21 cellular contexts compared by ENCODE assay signal in genomic region chr6:43680583-43681120, GRCh38. TPM values are rescaled to one million over a fixed set of nuclear protein-coding genes. Genes with fewer than 3 reads are reported as not detected.
DNase-seq lines count a peak whose midpoint lies in the region; ATAC-seq and TF ChIP-seq lines count a peak whose summit lies in the region.
"Had no signal": no experiment of that assay in that cellular context is flagged by ENCODE, and none has a peak within 500 bp of the region (broad histone marks: within the 10 kb centered on the region; RNA-seq: fewer than 3 reads in every experiment).

No MANE protein-coding gene starts in this region.

- H3K4me3 Mint-ChIP-seq in nephron: no peak overlapping the region
- H3K4me3 Mint-ChIP-seq in activated naive CD4-positive, alpha-beta T cell treated with anti-CD3 and anti-CD28 coated beads, Interleukin-2, amount 10 ng/mL, durations not matched to agents 7 days and 5 days: no peak overlapping the region
- H3K4me3 Mint-ChIP-seq in activated naive CD8-positive, alpha-beta T cell treated with anti-CD3 and anti-CD28 coated beads for 36 hours: no peak overlapping the region
- H3K4me3 Mint-ChIP-seq: CD4-positive, alpha-beta memory T cell had no signal

- peak overlapping the region; percentile 64 to 80 (median 75) for H3K27ac Mint-ChIP-seq in nephron
- H3K27ac Mint-ChIP-seq in activated naive CD4-positive, alpha-beta T cell treated with anti-CD3 and anti-CD28 coated beads, Interleukin-2, amount 10 ng/mL, durations not matched to agents 7 days and 5 days: no peak overlapping the region
- no peak overlapping the region for H3K27ac Mint-ChIP-seq in activated naive CD8-positive, alpha-beta T cell treated with anti-CD3 and anti-CD28 coated beads for 36 hours

- peaks cover 50% of the 10 kb centered on the region for H3K4me1 Mint-ChIP-seq in nephron
- peaks cover 25% of the 10 kb centered on the region for H3K4me1 Mint-ChIP-seq in activated naive CD4-positive, alpha-beta T cell treated with anti-CD3 and anti-CD28 coated beads, Interleukin-2, amount 10 ng/mL, durations not matched to agents 7 days and 5 days
- peaks cover 23% of the 10 kb centered on the region for H3K4me1 Mint-ChIP-seq in activated naive CD8-positive, alpha-beta T cell treated with anti-CD3 and anti-CD28 coated beads for 36 hours

- CTCF ChIA-PET in activated naive CD4-positive, alpha-beta T cell treated with anti-CD3 and anti-CD28 coated beads, Interleukin-2, amount 10 ng/mL, durations not matched to agents 7 days and 5 days (lab: Charles Lee): interaction anchor here (0.8 to 1.2 kb wide), 4 partner anchors 11 to 34 kb away, joined by 3 to 7 read pairs (median 4); no protein-coding TSS in a partner anchor

- no peak overlapping the region for H3K4me3 ChIP-seq in right atrium auricular region
- H3K4me3 ChIP-seq in right cardiac atrium (ENCODE audit: low read length): no peak overlapping the region
- no peak overlapping the region for H3K4me3 ChIP-seq in transverse colon
- H3K4me3 ChIP-seq: BLaER1 treated with 17β-estradiol and CSF1 and Interleukin-3, amounts not matched to agents 10 nM and 100 nM; SJCRH30 had no signal

- no peaks in the 10 kb centered on the region for H3K27me3 Mint-ChIP-seq in nephron (ENCODE audit: low read depth)
- H3K27me3 Mint-ChIP-seq in activated naive CD4-positive, alpha-beta T cell treated with anti-CD3 and anti-CD28 coated beads, Interleukin-2, amount 10 ng/mL, durations not matched to agents 7 days and 5 days: no peaks in the 10 kb centered on the region
- H3K27me3 Mint-ChIP-seq in activated naive CD8-positive, alpha-beta T cell treated with anti-CD3 and anti-CD28 coated beads for 36 hours: no peaks in the 10 kb centered on the region
- H3K27me3 Mint-ChIP-seq: CD4-positive, alpha-beta memory T cell had no signal

- TF ChIP-seq EP300 in transverse colon (IDR thresholded peaks at IDR 0.05; ENCODE audit: low read depth): no peak

- 54% methylated on average over 8 of the region's 8 CpGs for WGBS in right cardiac atrium
- 38 to 64% methylated on average over 4 to 8 of the region's 8 CpGs for WGBS in transverse colon (ENCODE audit: low coverage in 1 of 2), 2 donors

- in situ Hi-C loops in transverse colon (cut with MboI; ENCODE audit: low pct_ligation_motif_present in 1 of 4, low pct_unique_long_range_greater_than_20kb in 1 of 4, low sequenced_read_pairs in 3 of 4): no loop called here

- H3K36me3 Mint-ChIP-seq in nephron (ENCODE audit: low read depth): peaks cover 34% of the 10 kb centered on the region
- peaks cover 29% of the 10 kb centered on the region for H3K36me3 Mint-ChIP-seq in activated naive CD4-positive, alpha-beta T cell treated with anti-CD3 and anti-CD28 coated beads, Interleukin-2, amount 10 ng/mL, durations not matched to agents 7 days and 5 days
- H3K36me3 Mint-ChIP-seq in activated naive CD8-positive, alpha-beta T cell treated with anti-CD3 and anti-CD28 coated beads for 36 hours: peaks cover 1% of the 10 kb centered on the region

- DNase-seq in Right ventricle myocardium inferior (ENCODE audit: missing footprints) (no peak), right atrium auricular region (ENCODE audit: low spot score) (no peak), right cardiac atrium (no peak), transverse colon (no peak), kidney tubule cell (ENCODE audit: low spot score) (no peak)
- no peak for DNase-seq in activated naive CD4-positive, alpha-beta T cell treated with anti-CD3 and anti-CD28 coated beads, Interleukin-2, amount 10 ng/mL, durations not matched to agents 7 days and 5 days
- no peak for DNase-seq in activated naive CD8-positive, alpha-beta T cell treated with anti-CD3 and anti-CD28 coated beads for 36 hours
- DNase-seq: 8988T; CD4-positive, alpha-beta memory T cell; DND-41; KG1; NCI-H1092; NCI-H1436 treated with DMSO at 0.1 percent for 48 hours; NCI-H1930; NCI-H226; NCI-H510A treated with DMSO at 0.1 percent for 48 hours; NCI-H748 treated with DMSO at 0.1 percent for 48 hours; SJCRH30 had no signal

- intact Hi-C loops in Right ventricle myocardium inferior (cut with DNase I) (no loop called here), right cardiac atrium (cut with DNase I) (no loop called here), transverse colon (cut with DNase I; ENCODE audit: low total_unique reads) (no loop called here)

- H3K27me3 ChIP-seq in right atrium auricular region (no peaks in the 10 kb centered on the region), right cardiac atrium (ENCODE audit: control insufficient read depth, insufficient read depth) (no peaks in the 10 kb centered on the region), transverse colon (no peaks in the 10 kb centered on the region)
- H3K27me3 ChIP-seq: BLaER1 treated with 17β-estradiol and CSF1 and Interleukin-3, amounts not matched to agents 10 nM and 100 nM; SJCRH30 had no signal

- no peaks in the 10 kb centered on the region for H3K9me3 ChIP-seq in right atrium auricular region
- no peaks in the 10 kb centered on the region for H3K9me3 ChIP-seq in right cardiac atrium (ENCODE audit: control insufficient read depth, low read length)
- no peaks in the 10 kb centered on the region for H3K9me3 ChIP-seq in transverse colon
- H3K9me3 ChIP-seq: BLaER1 treated with 17β-estradiol and CSF1 and Interleukin-3, amounts not matched to agents 10 nM and 100 nM; SJCRH30 had no signal

- TF ChIP-seq POLR2A in transverse colon (IDR thresholded peaks at IDR 0.05): no peak

- H3K4me1 ChIP-seq in right atrium auricular region (peaks cover 0 to 13% of the 10 kb centered on the region in 2 donors), right cardiac atrium (ENCODE audit: control insufficient read depth, insufficient read depth, low read length) (peaks cover 12% of the 10 kb centered on the region), transverse colon (peaks cover 0 to 56% (median 45%) of the 10 kb centered on the region in 4 donors)
- H3K4me1 ChIP-seq: SJCRH30 had no signal

- TF ChIP-seq CTCF in right atrium auricular region (IDR thresholded peaks at IDR 0.05): no peak
- no peak for TF ChIP-seq CTCF in nephron (IDR thresholded peaks at IDR 0.05; ENCODE audit: unreplicated experiment in 3 of 3)
- TF ChIP-seq CTCF in transverse colon (IDR thresholded peaks at IDR 0.05): no peak

- H3K36me3 ChIP-seq in right atrium auricular region (peaks cover 42% of the 10 kb centered on the region), transverse colon (peaks cover 0 to 19% (median 2%) of the 10 kb centered on the region in 4 donors)

- ATAC-seq in Right ventricle myocardium inferior (peak; percentile 5), right cardiac atrium (peak; percentile 23 to 32)
- ATAC-seq: HCT116 had no signal

- H3K27ac ChIP-seq in right atrium auricular region: peak overlapping the region in 1 of 2 donors; percentile 2
- peak overlapping the region; percentile 30 for H3K27ac ChIP-seq in right cardiac atrium (ENCODE audit: low read length)
- H3K27ac ChIP-seq in transverse colon: peak overlapping the region in 3 of 4 donors; percentile 36 to 66 (median 64)
- H3K27ac ChIP-seq: BLaER1 treated with 17β-estradiol and CSF1 and Interleukin-3, amounts not matched to agents 10 nM and 100 nM; SJCRH30 had no signal

- H3K9me3 Mint-ChIP-seq in nephron: no peaks in the 10 kb centered on the region
- no peaks in the 10 kb centered on the region for H3K9me3 Mint-ChIP-seq in activated naive CD4-positive, alpha-beta T cell treated with anti-CD3 and anti-CD28 coated beads, Interleukin-2, amount 10 ng/mL, durations not matched to agents 7 days and 5 days
- no peaks in the 10 kb centered on the region for H3K9me3 Mint-ChIP-seq in activated naive CD8-positive, alpha-beta T cell treated with anti-CD3 and anti-CD28 coated beads for 36 hours

RNA-seq across cellular contexts. Expression of gene MRPS18A, which starts 6.9 kb away (rescaled TPM):
- total RNA-seq in Right ventricle myocardium inferior (43.1 TPM), right atrium auricular region (10 to 100 TPM; 40.4 to 42.7 TPM), right cardiac atrium (10 to 100 TPM; 33.1 to 39.0 (median 34.9) TPM), transverse colon (10 to 100 TPM; 25.4 to 48.6 (median 40.3) TPM)
- 58.0 TPM for polyA plus RNA-seq in right cardiac atrium
- total RNA-seq in activated naive CD8-positive, alpha-beta T cell treated with anti-CD3 and anti-CD28 coated beads for 36 hours: 10 to 100 TPM; 63.8 to 65.3 TPM

RNA-seq across cellular contexts. Expression of gene RSPH9, which starts 35.8 kb away (rescaled TPM):
- total RNA-seq in Right ventricle myocardium inferior (0.11 TPM), right atrium auricular region (under 1 TPM in 1 of 2 donors, not detected in 1; 0.12 TPM), right cardiac atrium (under 1 TPM in 3 of 4 donors, not detected in 1; 0.11 to 0.18 (median 0.14) TPM), transverse colon (not detected)
- 0.29 TPM for polyA plus RNA-seq in right cardiac atrium
- not detected for total RNA-seq in activated naive CD8-positive, alpha-beta T cell treated with anti-CD3 and anti-CD28 coated beads for 36 hours
- total RNA-seq: CD4-positive, alpha-beta memory T cell; SJCRH30 had no signal

RNA-seq across cellular contexts. Expression of gene MAD2L1BP, which starts 45.0 kb away (rescaled TPM):
- total RNA-seq in Right ventricle myocardium inferior (26.7 TPM), right atrium auricular region (10 to 100 TPM; 22.8 to 28.2 TPM), right cardiac atrium (10 to 100 TPM; 24.4 to 25.6 (median 25.0) TPM), transverse colon (10 to 100 TPM in 3 of 4 donors, 1 to 10 TPM in 1; 10.0 to 61.0 (median 42.4) TPM)
- polyA plus RNA-seq in right cardiac atrium: 21.6 TPM
- total RNA-seq in activated naive CD8-positive, alpha-beta T cell treated with anti-CD3 and anti-CD28 coated beads for 36 hours: 10 to 100 TPM; 29.9 to 30.1 TPM

RNA-seq across cellular contexts. Expression of gene GTPBP2, which starts 51.6 kb away (rescaled TPM):
- total RNA-seq in Right ventricle myocardium inferior (23.9 TPM), right atrium auricular region (10 to 100 TPM; 15.7 to 20.7 TPM), right cardiac atrium (10 to 100 TPM; 21.8 to 30.7 (median 28.5) TPM), transverse colon (100 to 1,000 TPM in 1 of 4 donors, 10 to 100 TPM in 3; 83.7 to 115 (median 86.8) TPM)
- polyA plus RNA-seq in right cardiac atrium: 24.6 TPM
- 10 to 100 TPM; 49.2 to 52.1 TPM for total RNA-seq in activated naive CD8-positive, alpha-beta T cell treated with anti-CD3 and anti-CD28 coated beads for 36 hours

Comparison
In these comparisons a context has a peak if more than half of its experiments do, and no peak if none do; other contexts are left out.
1. H3K27ac Mint-ChIP-seq: peak in nephron (3 of 3); none in activated naive CD4-positive, alpha-beta T cell treated with anti-CD3 and anti-CD28 coated beads, Interleukin-2, amount 10 ng/mL, durations not matched to agents 7 days and 5 days (single experiment) and activated naive CD8-positive, alpha-beta T cell treated with anti-CD3 and anti-CD28 coated beads for 36 hours (single experiment).